In genomic region chr5:159928122-159928960, GRCh38 we compare ENCODE assay signal across 2 cellular contexts.
TF ChIP-seq lines count a peak whose summit lies in the region.

No MANE protein-coding gene starts in this region.

TF ChIP-seq in liver, 16 proteins besides CTCF, POLR2A, EP300 and RAD21 (continued from another document):
- TF ChIP-seq, protein P1, sequence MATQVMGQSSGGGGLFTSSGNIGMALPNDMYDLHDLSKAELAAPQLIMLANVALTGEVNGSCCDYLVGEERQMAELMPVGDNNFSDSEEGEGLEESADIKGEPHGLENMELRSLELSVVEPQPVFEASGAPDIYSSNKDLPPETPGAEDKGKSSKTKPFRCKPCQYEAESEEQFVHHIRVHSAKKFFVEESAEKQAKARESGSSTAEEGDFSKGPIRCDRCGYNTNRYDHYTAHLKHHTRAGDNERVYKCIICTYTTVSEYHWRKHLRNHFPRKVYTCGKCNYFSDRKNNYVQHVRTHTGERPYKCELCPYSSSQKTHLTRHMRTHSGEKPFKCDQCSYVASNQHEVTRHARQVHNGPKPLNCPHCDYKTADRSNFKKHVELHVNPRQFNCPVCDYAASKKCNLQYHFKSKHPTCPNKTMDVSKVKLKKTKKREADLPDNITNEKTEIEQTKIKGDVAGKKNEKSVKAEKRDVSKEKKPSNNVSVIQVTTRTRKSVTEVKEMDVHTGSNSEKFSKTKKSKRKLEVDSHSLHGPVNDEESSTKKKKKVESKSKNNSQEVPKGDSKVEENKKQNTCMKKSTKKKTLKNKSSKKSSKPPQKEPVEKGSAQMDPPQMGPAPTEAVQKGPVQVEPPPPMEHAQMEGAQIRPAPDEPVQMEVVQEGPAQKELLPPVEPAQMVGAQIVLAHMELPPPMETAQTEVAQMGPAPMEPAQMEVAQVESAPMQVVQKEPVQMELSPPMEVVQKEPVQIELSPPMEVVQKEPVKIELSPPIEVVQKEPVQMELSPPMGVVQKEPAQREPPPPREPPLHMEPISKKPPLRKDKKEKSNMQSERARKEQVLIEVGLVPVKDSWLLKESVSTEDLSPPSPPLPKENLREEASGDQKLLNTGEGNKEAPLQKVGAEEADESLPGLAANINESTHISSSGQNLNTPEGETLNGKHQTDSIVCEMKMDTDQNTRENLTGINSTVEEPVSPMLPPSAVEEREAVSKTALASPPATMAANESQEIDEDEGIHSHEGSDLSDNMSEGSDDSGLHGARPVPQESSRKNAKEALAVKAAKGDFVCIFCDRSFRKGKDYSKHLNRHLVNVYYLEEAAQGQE (IDR thresholded peaks at IDR 0.05), result no peak

TF ChIP-seq in HepG2, 621 proteins besides CTCF, POLR2A, EP300 and RAD21 (continued from another document):
- TF ChIP-seq, protein P2, sequence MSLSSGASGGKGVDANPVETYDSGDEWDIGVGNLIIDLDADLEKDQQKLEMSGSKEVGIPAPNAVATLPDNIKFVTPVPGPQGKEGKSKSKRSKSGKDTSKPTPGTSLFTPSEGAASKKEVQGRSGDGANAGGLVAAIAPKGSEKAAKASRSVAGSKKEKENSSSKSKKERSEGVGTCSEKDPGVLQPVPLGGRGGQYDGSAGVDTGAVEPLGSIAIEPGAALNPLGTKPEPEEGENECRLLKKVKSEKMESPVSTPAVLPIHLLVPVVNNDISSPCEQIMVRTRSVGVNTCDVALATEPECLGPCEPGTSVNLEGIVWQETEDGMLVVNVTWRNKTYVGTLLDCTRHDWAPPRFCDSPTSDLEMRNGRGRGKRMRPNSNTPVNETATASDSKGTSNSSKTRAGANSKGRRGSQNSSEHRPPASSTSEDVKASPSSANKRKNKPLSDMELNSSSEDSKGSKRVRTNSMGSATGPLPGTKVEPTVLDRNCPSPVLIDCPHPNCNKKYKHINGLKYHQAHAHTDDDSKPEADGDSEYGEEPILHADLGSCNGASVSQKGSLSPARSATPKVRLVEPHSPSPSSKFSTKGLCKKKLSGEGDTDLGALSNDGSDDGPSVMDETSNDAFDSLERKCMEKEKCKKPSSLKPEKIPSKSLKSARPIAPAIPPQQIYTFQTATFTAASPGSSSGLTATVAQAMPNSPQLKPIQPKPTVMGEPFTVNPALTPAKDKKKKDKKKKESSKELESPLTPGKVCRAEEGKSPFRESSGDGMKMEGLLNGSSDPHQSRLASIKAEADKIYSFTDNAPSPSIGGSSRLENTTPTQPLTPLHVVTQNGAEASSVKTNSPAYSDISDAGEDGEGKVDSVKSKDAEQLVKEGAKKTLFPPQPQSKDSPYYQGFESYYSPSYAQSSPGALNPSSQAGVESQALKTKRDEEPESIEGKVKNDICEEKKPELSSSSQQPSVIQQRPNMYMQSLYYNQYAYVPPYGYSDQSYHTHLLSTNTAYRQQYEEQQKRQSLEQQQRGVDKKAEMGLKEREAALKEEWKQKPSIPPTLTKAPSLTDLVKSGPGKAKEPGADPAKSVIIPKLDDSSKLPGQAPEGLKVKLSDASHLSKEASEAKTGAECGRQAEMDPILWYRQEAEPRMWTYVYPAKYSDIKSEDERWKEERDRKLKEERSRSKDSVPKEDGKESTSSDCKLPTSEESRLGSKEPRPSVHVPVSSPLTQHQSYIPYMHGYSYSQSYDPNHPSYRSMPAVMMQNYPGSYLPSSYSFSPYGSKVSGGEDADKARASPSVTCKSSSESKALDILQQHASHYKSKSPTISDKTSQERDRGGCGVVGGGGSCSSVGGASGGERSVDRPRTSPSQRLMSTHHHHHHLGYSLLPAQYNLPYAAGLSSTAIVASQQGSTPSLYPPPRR (CRISPR knock-in tag; IDR thresholded peaks at IDR 0.05; ENCODE audit: borderline replicate concordance), result no peak
- TF ChIP-seq, protein P3, sequence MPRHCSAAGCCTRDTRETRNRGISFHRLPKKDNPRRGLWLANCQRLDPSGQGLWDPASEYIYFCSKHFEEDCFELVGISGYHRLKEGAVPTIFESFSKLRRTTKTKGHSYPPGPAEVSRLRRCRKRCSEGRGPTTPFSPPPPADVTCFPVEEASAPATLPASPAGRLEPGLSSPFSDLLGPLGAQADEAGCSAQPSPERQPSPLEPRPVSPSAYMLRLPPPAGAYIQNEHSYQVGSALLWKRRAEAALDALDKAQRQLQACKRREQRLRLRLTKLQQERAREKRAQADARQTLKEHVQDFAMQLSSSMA (CRISPR knock-in tag; IDR thresholded peaks at IDR 0.05), result no peak
- no peak for TF ChIP-seq ZNF292 (CRISPR knock-in tag; IDR thresholded peaks at IDR 0.05; ENCODE audit: borderline replicate concordance, low read depth)
- TF ChIP-seq SP140L (CRISPR knock-in tag; IDR thresholded peaks at IDR 0.05; ENCODE audit: borderline replicate concordance), result no peak
- TF ChIP-seq RFX1 (IDR thresholded peaks at IDR 0.05), result no peak
- TF ChIP-seq ZSCAN29 (CRISPR knock-in tag; conservative IDR thresholded peaks at IDR 0.05), result no peak
- no peak for TF ChIP-seq ZNF709 (CRISPR knock-in tag; IDR thresholded peaks at IDR 0.05)
- TF ChIP-seq NPAS2 (CRISPR knock-in tag; IDR thresholded peaks at IDR 0.05; ENCODE audit: borderline replicate concordance), result no peak
- TF ChIP-seq NR2F6 (IDR thresholded peaks at IDR 0.05), result no peak
- no peak for TF ChIP-seq NR2F6 (CRISPR knock-in tag; IDR thresholded peaks at IDR 0.05)
